ENCODE assay signal across 8 cellular contexts in genomic region chr19:19134687-19135158, GRCh38. TPM values are rescaled to one million over a fixed set of nuclear protein-coding genes. Genes with fewer than 3 reads are reported as not detected.
DNase-seq lines count a peak whose midpoint lies in the region; ATAC-seq and TF ChIP-seq lines count a peak whose summit lies in the region.

No MANE protein-coding gene starts in this region.

- intact Hi-C loops in activated CD8-positive, alpha-beta T cell treated with anti-CD3 and anti-CD28 coated beads for 36 hours (cut with micrococcal nuclease): no loop called here
- intact Hi-C loops in testis (cut with DNase I; ENCODE audit: low total_unique reads): no loop called here

- TF ChIP-seq POLR2A in testis (IDR thresholded peaks at IDR 0.05): no peak

- peak overlapping the region; percentile 1 to 29 for H3K4me3 ChIP-seq in testis

- H3K27me3 ChIP-seq in testis: no peaks in the 10 kb centered on the region

- H3K27ac Mint-ChIP-seq in activated CD8-positive, alpha-beta T cell treated with anti-CD3 and anti-CD28 coated beads for 36 hours: no peak overlapping the region
- H3K27ac Mint-ChIP-seq in activated CD8-positive, alpha-beta T cell treated with anti-CD3 and anti-CD28 coated beads, Interleukin-2, amount 10 ng/mL, durations not matched to agents 7 days and 5 days: no peak overlapping the region
- H3K27ac Mint-ChIP-seq in activated CD4-positive, alpha-beta T cell treated with anti-CD3 and anti-CD28 coated beads, Interleukin-2, amount 10 ng/mL, durations not matched to agents 7 days and 5 days: no peak overlapping the region

- peaks cover 29% of the 10 kb centered on the region for H3K4me1 Mint-ChIP-seq in activated CD8-positive, alpha-beta T cell treated with anti-CD3 and anti-CD28 coated beads for 36 hours (ENCODE audit: low read depth)
- peaks cover 32% of the 10 kb centered on the region for H3K4me1 Mint-ChIP-seq in activated CD8-positive, alpha-beta T cell treated with anti-CD3 and anti-CD28 coated beads, Interleukin-2, amount 10 ng/mL, durations not matched to agents 7 days and 5 days (ENCODE audit: low read depth)
- peaks cover 32% of the 10 kb centered on the region for H3K4me1 Mint-ChIP-seq in activated CD4-positive, alpha-beta T cell treated with anti-CD3 and anti-CD28 coated beads, Interleukin-2, amount 10 ng/mL, durations not matched to agents 7 days and 5 days

- POLR2A ChIA-PET in activated CD8-positive, alpha-beta T cell treated with anti-CD3 and anti-CD28 coated beads for 36 hours (lab: Charles Lee): interaction anchor here (0.6 kb wide), 1 partner anchor 11 kb away, joined by 3 read pairs; no protein-coding TSS in a partner anchor
- POLR2A ChIA-PET in activated CD8-positive, alpha-beta T cell treated with anti-CD3 and anti-CD28 coated beads, Interleukin-2, amount 10 ng/mL, durations not matched to agents 7 days and 5 days (lab: Charles Lee): no interaction called here
- POLR2A ChIA-PET in activated CD4-positive, alpha-beta T cell treated with anti-CD3 and anti-CD28 coated beads, Interleukin-2, amount 10 ng/mL, durations not matched to agents 7 days and 5 days (lab: Charles Lee): no interaction called here

- WGBS in testis, 2 donors: 24 to 32% methylated on average over 20 to 21 of the region's 21 CpGs

- peaks cover 30% of the 10 kb centered on the region for H3K36me3 Mint-ChIP-seq in activated CD8-positive, alpha-beta T cell treated with anti-CD3 and anti-CD28 coated beads for 36 hours (ENCODE audit: low read depth)
- H3K36me3 Mint-ChIP-seq in activated CD8-positive, alpha-beta T cell treated with anti-CD3 and anti-CD28 coated beads, Interleukin-2, amount 10 ng/mL, durations not matched to agents 7 days and 5 days (ENCODE audit: low read depth): peaks cover 16% of the 10 kb centered on the region
- H3K36me3 Mint-ChIP-seq in activated CD4-positive, alpha-beta T cell treated with anti-CD3 and anti-CD28 coated beads, Interleukin-2, amount 10 ng/mL, durations not matched to agents 7 days and 5 days (ENCODE audit: low read depth): peaks cover 13% of the 10 kb centered on the region

- no peak for ATAC-seq in activated CD8-positive, alpha-beta T cell treated with anti-CD3 and anti-CD28 coated beads for 36 hours
- ATAC-seq in activated CD8-positive, alpha-beta T cell treated with anti-CD3 and anti-CD28 coated beads, Interleukin-2, amount 10 ng/mL, durations not matched to agents 7 days and 5 days: no peak

- H3K4me3 Mint-ChIP-seq in activated CD8-positive, alpha-beta T cell treated with anti-CD3 and anti-CD28 coated beads for 36 hours: no peak overlapping the region
- H3K4me3 Mint-ChIP-seq in activated CD8-positive, alpha-beta T cell treated with anti-CD3 and anti-CD28 coated beads, Interleukin-2, amount 10 ng/mL, durations not matched to agents 7 days and 5 days: no peak overlapping the region
- no peak overlapping the region for H3K4me3 Mint-ChIP-seq in activated CD4-positive, alpha-beta T cell treated with anti-CD3 and anti-CD28 coated beads, Interleukin-2, amount 10 ng/mL, durations not matched to agents 7 days and 5 days

- CTCF ChIA-PET in activated CD8-positive, alpha-beta T cell treated with anti-CD3 and anti-CD28 coated beads for 36 hours (lab: Charles Lee): interaction anchor here (1.1 to 1.7 kb wide), 2 partner anchors 11 to 19 kb away, joined by 3 to 5 read pairs; no protein-coding TSS in a partner anchor
- CTCF ChIA-PET in activated CD8-positive, alpha-beta T cell treated with anti-CD3 and anti-CD28 coated beads, Interleukin-2, amount 10 ng/mL, durations not matched to agents 7 days and 5 days (lab: Charles Lee): no interaction called here
- CTCF ChIA-PET in activated CD4-positive, alpha-beta T cell treated with anti-CD3 and anti-CD28 coated beads, Interleukin-2, amount 10 ng/mL, durations not matched to agents 7 days and 5 days (lab: Charles Lee): interaction anchor here (0.6 to 1.4 kb wide), 2 partner anchors 40 to 1605 kb away, joined by 3 to 6 read pairs; no protein-coding TSS in a partner anchor

- H3K4me1 ChIP-seq in testis: peaks cover 8% of the 10 kb centered on the region

- H3K27me3 Mint-ChIP-seq in activated CD8-positive, alpha-beta T cell treated with anti-CD3 and anti-CD28 coated beads for 36 hours: no peaks in the 10 kb centered on the region
- no peaks in the 10 kb centered on the region for H3K27me3 Mint-ChIP-seq in activated CD8-positive, alpha-beta T cell treated with anti-CD3 and anti-CD28 coated beads, Interleukin-2, amount 10 ng/mL, durations not matched to agents 7 days and 5 days (ENCODE audit: low read depth)
- no peaks in the 10 kb centered on the region for H3K27me3 Mint-ChIP-seq in activated CD4-positive, alpha-beta T cell treated with anti-CD3 and anti-CD28 coated beads, Interleukin-2, amount 10 ng/mL, durations not matched to agents 7 days and 5 days

- H3K9me3 Mint-ChIP-seq in activated CD8-positive, alpha-beta T cell treated with anti-CD3 and anti-CD28 coated beads for 36 hours: peaks cover 12% of the 10 kb centered on the region
- no peaks in the 10 kb centered on the region for H3K9me3 Mint-ChIP-seq in activated CD8-positive, alpha-beta T cell treated with anti-CD3 and anti-CD28 coated beads, Interleukin-2, amount 10 ng/mL, durations not matched to agents 7 days and 5 days (ENCODE audit: insufficient read depth)
- H3K9me3 Mint-ChIP-seq in activated CD4-positive, alpha-beta T cell treated with anti-CD3 and anti-CD28 coated beads, Interleukin-2, amount 10 ng/mL, durations not matched to agents 7 days and 5 days: peaks cover 5% of the 10 kb centered on the region

- no peaks in the 10 kb centered on the region for H3K9me3 ChIP-seq in testis

- H3K36me3 ChIP-seq in testis (ENCODE audit: low read depth, missing control alignments): no peaks in the 10 kb centered on the region

- peak; percentile 60 for DNase-seq in activated CD8-positive, alpha-beta T cell treated with anti-CD3 and anti-CD28 coated beads for 36 hours
- DNase-seq in activated CD8-positive, alpha-beta T cell treated with anti-CD3 and anti-CD28 coated beads, Interleukin-2, amount 10 ng/mL, durations not matched to agents 7 days and 5 days: no peak
- DNase-seq in activated CD4-positive, alpha-beta T cell treated with anti-CD3 and anti-CD28 coated beads, Interleukin-2, amount 10 ng/mL, durations not matched to agents 7 days and 5 days: peak; percentile 19
- DNase-seq in kidney tubule cell (ENCODE audit: low spot score) (peak; percentile 14), testis (peak; percentile 67), dedifferentiated amniotic fluid mesenchymal stem cell (ENCODE audit: extremely low spot score) (no peak), Ammon's horn (ENCODE audit: low spot score) (no peak), NCI-H1930 (lab: John Stamatoyannopoulos, UW) (no peak)

- H3K27ac ChIP-seq in testis: no peak overlapping the region

- TF ChIP-seq CTCF in activated CD8-positive, alpha-beta T cell treated with anti-CD3 and anti-CD28 coated beads for 36 hours (IDR thresholded peaks at IDR 0.05): no peak
- TF ChIP-seq CTCF in testis (IDR thresholded peaks at IDR 0.05): no peak

RNA-seq across cellular contexts. Expression of gene TMEM161A, which starts 3.6 kb away (rescaled TPM):
- 10 to 100 TPM; 24.4 to 26.2 TPM for total RNA-seq in activated CD8-positive, alpha-beta T cell treated with anti-CD3 and anti-CD28 coated beads for 36 hours
- total RNA-seq in activated CD8-positive, alpha-beta T cell treated with anti-CD3 and anti-CD28 coated beads, Interleukin-2, amount 10 ng/mL, durations not matched to agents 7 days and 5 days: 10 to 100 TPM; 20.3 to 22.8 TPM
- 10 to 100 TPM; 23.1 to 24.1 TPM for total RNA-seq in activated CD4-positive, alpha-beta T cell treated with anti-CD3 and anti-CD28 coated beads, Interleukin-2, amount 10 ng/mL, durations not matched to agents 7 days and 5 days
- total RNA-seq in testis: 10 to 100 TPM; 17.4 to 18.7 TPM
- polyA plus RNA-seq in testis (ENCODE audit: insufficient read depth, low read depth, low replicate concordance): 13.2 TPM

RNA-seq across cellular contexts. Expression of gene MEF2B, which starts 35.3 kb away (rescaled TPM):
- 1 to 10 TPM; 1.4 to 2.6 TPM for total RNA-seq in activated CD8-positive, alpha-beta T cell treated with anti-CD3 and anti-CD28 coated beads for 36 hours
- 1 to 10 TPM; 2.2 to 3.6 TPM for total RNA-seq in activated CD8-positive, alpha-beta T cell treated with anti-CD3 and anti-CD28 coated beads, Interleukin-2, amount 10 ng/mL, durations not matched to agents 7 days and 5 days
- 1 to 10 TPM; 2.4 to 3.4 TPM for total RNA-seq in activated CD4-positive, alpha-beta T cell treated with anti-CD3 and anti-CD28 coated beads, Interleukin-2, amount 10 ng/mL, durations not matched to agents 7 days and 5 days
- total RNA-seq in testis: 1 to 10 TPM; 3.0 to 5.7 TPM
- polyA plus RNA-seq in testis (ENCODE audit: insufficient read depth, low read depth, low replicate concordance): 3.1 TPM

RNA-seq across cellular contexts. Expression of gene BORCS8, which starts 57.2 kb away (rescaled TPM):
- 10 to 100 TPM; 20.8 to 22.2 TPM for total RNA-seq in activated CD8-positive, alpha-beta T cell treated with anti-CD3 and anti-CD28 coated beads for 36 hours
- total RNA-seq in activated CD8-positive, alpha-beta T cell treated with anti-CD3 and anti-CD28 coated beads, Interleukin-2, amount 10 ng/mL, durations not matched to agents 7 days and 5 days: 10 to 100 TPM; 22.1 to 25.4 TPM
- 10 to 100 TPM; 34.2 to 35.8 TPM for total RNA-seq in activated CD4-positive, alpha-beta T cell treated with anti-CD3 and anti-CD28 coated beads, Interleukin-2, amount 10 ng/mL, durations not matched to agents 7 days and 5 days
- total RNA-seq in testis: 10 to 100 TPM; 17.7 to 25.7 TPM
- 36.6 TPM for polyA plus RNA-seq in testis (ENCODE audit: insufficient read depth, low read depth, low replicate concordance)

RNA-seq across cellular contexts. Expression of gene RFXANK, which starts 57.3 kb away (rescaled TPM):
- total RNA-seq in activated CD8-positive, alpha-beta T cell treated with anti-CD3 and anti-CD28 coated beads for 36 hours: 10 to 100 TPM; 61.4 to 68.5 TPM
- 10 to 100 TPM; 97.9 to 98.7 TPM for total RNA-seq in activated CD8-positive, alpha-beta T cell treated with anti-CD3 and anti-CD28 coated beads, Interleukin-2, amount 10 ng/mL, durations not matched to agents 7 days and 5 days
- 100 to 1,000 TPM in 1 of 2 experiments, 10 to 100 TPM in 1; 82.5 to 104 TPM for total RNA-seq in activated CD4-positive, alpha-beta T cell treated with anti-CD3 and anti-CD28 coated beads, Interleukin-2, amount 10 ng/mL, durations not matched to agents 7 days and 5 days
- 10 to 100 TPM; 35.1 to 40.4 TPM for total RNA-seq in testis
- 35.7 TPM for polyA plus RNA-seq in testis (ENCODE audit: insufficient read depth, low read depth, low replicate concordance)

Comparison
In these comparisons a context has a peak if more than half of its experiments do, and no peak if none do; other contexts are left out.
1. DNase-seq: peak in activated CD8-positive, alpha-beta T cell treated with anti-CD3 and anti-CD28 coated beads for 36 hours (single experiment), activated CD4-positive, alpha-beta T cell treated with anti-CD3 and anti-CD28 coated beads, Interleukin-2, amount 10 ng/mL, durations not matched to agents 7 days and 5 days (single experiment), kidney tubule cell (single experiment) and testis (single experiment); none in activated CD8-positive, alpha-beta T cell treated with anti-CD3 and anti-CD28 coated beads, Interleukin-2, amount 10 ng/mL, durations not matched to agents 7 days and 5 days (single experiment), dedifferentiated amniotic fluid mesenchymal stem cell (single experiment), Ammon's horn (single experiment) and NCI-H1930 (0 of 2).